In genomic region chr18:32549248-32549842, GRCh38 we compare ENCODE assay signal across 8 cellular contexts.
DNase-seq lines count a peak whose midpoint lies in the region; ATAC-seq, FAIRE-seq and TF ChIP-seq lines count a peak whose summit lies in the region.

No MANE protein-coding gene starts in this region.

- H3K27me3 Mint-ChIP-seq in T-helper 17 cell, result peaks cover 52% of the 10 kb centered on the region
- peaks cover 31% of the 10 kb centered on the region for H3K27me3 Mint-ChIP-seq in central memory CD8-positive, alpha-beta T cell

- ATAC-seq in HG02938 (IDR thresholded peaks at IDR 0.05; ENCODE audit: unreplicated experiment) (peak; percentile 73), T-helper 17 cell (peak; percentile 76), right lobe of liver (peak; percentile 92 to 95 (median 94))
- ATAC-seq in central memory CD8-positive, alpha-beta T cell (replicated peaks; ENCODE audit: extremely low read depth, poor library complexity, severe bottlenecking), result peak; percentile 46

- H3K9me3 Mint-ChIP-seq in central memory CD8-positive, alpha-beta T cell, result no peaks in the 10 kb centered on the region

- 3% methylated on average over 3 of the region's 3 CpGs for WGBS in right lobe of liver (ENCODE audit: insufficient coverage, low coverage, low lambda C conversion rate, missing lambda C conversion rate)

- no peak overlapping the region for H3K4me3 Mint-ChIP-seq in T-helper 17 cell
- H3K4me3 Mint-ChIP-seq in central memory CD8-positive, alpha-beta T cell, result no peak overlapping the region

- intact Hi-C loops in right lobe of liver (cut with DNase I), result loop anchor here in 1 of 2 donors (10.0 kb wide), 1 partner anchor 275 kb away; no protein-coding TSS in a partner anchor

- no peak overlapping the region for H3K27ac Mint-ChIP-seq in T-helper 17 cell
- no peak overlapping the region for H3K27ac Mint-ChIP-seq in central memory CD8-positive, alpha-beta T cell (ENCODE audit: low read depth)

- no peaks in the 10 kb centered on the region for H3K36me3 Mint-ChIP-seq in T-helper 17 cell (ENCODE audit: low read depth)
- H3K36me3 Mint-ChIP-seq in central memory CD8-positive, alpha-beta T cell (ENCODE audit: insufficient read depth), result no peaks in the 10 kb centered on the region

- DNase-seq in AG08395 (ENCODE audit: low spot score) (peak; percentile 44), GM18507 (ENCODE audit: extremely low spot score, insufficient read length, low read depth) (peak; percentile 3), NCI-H146 treated with DMSO at 0.1 percent for 48 hours (lab: John Stamatoyannopoulos, UW; ENCODE audit: unreplicated experiment) (peak; percentile 67), T-helper 17 cell (peak in 1 of 3 donors; percentile 20), right lobe of liver (peak; percentile 55 to 66 (median 57))
- DNase-seq in central memory CD8-positive, alpha-beta T cell (ENCODE audit: low spot score in 2 of 2), result no peak
- peak; percentile 65 for DNase-seq in stimulated activated CD8-positive, alpha-beta memory T cell treated with anti-CD3 and anti-CD28 coated beads, Interleukin-4, amount 100 ng/mL, for 48 hours

- no peak for TF ChIP-seq POLR2A in right lobe of liver (IDR thresholded peaks at IDR 0.05)

- H3K4me1 ChIP-seq in right lobe of liver, result no peaks in the 10 kb centered on the region

- H3K36me3 ChIP-seq in right lobe of liver, result no peaks in the 10 kb centered on the region

- H3K9me3 ChIP-seq in T-helper 17 cell (ENCODE audit: control insufficient read depth, low read length, poor library complexity, severe bottlenecking) (no peaks in the 10 kb centered on the region), right lobe of liver (no peaks in the 10 kb centered on the region)

- H3K4me1 Mint-ChIP-seq in T-helper 17 cell, result peaks cover 4% of the 10 kb centered on the region
- H3K4me1 Mint-ChIP-seq in central memory CD8-positive, alpha-beta T cell, result no peaks in the 10 kb centered on the region

- peak; percentile 47 for FAIRE-seq in GM18507 (lab: Jason Lieb, UNC)

- no peaks in the 10 kb centered on the region for H3K27me3 ChIP-seq in right lobe of liver

- H3K4me3 ChIP-seq in right lobe of liver, result no peak overlapping the region

- peak; percentile 72 to 88 (median 78) for TF ChIP-seq CTCF in right lobe of liver (IDR thresholded peaks at IDR 0.05)

- H3K27ac ChIP-seq in right lobe of liver, result no peak overlapping the region

Comparison
In these comparisons a context has a peak if more than half of its experiments do, and no peak if none do; other contexts are left out.
1. DNase-seq: peak in AG08395 (single experiment), GM18507 (single experiment), NCI-H146 treated with DMSO at 0.1 percent for 48 hours (single experiment), right lobe of liver (3 of 3) and stimulated activated CD8-positive, alpha-beta memory T cell treated with anti-CD3 and anti-CD28 coated beads, Interleukin-4, amount 100 ng/mL, for 48 hours (single experiment); none in central memory CD8-positive, alpha-beta T cell (0 of 2).
2. Peak in every context shown above with its lines, with median percentiles within 50 percentile points of each other: ATAC-seq.